Comparison of ENCODE assay signal across 1 cellular context in genomic region chrX:410296-410695, GRCh38.
TF ChIP-seq lines count a peak whose summit lies in the region.

No MANE protein-coding gene starts in this region.

TF ChIP-seq in H1, 55 proteins besides CTCF, POLR2A, EP300 and RAD21:
- TF ChIP-seq BACH1 (IDR thresholded peaks at IDR 0.05; ENCODE audit: low read length), result no peak
- TF ChIP-seq SIX5 (IDR thresholded peaks at IDR 0.05; ENCODE audit: low read depth, low read length), result no peak
- no peak for TF ChIP-seq SP2 (IDR thresholded peaks at IDR 0.05; ENCODE audit: low read length)
- no peak for TF ChIP-seq JUN (IDR thresholded peaks at IDR 0.05; ENCODE audit: low read depth, low read length)
TF ChIP-seq in H1: peak in this region for 0.
